ENCODE assay signal across 27 cellular contexts in the genomic region with DNA sequence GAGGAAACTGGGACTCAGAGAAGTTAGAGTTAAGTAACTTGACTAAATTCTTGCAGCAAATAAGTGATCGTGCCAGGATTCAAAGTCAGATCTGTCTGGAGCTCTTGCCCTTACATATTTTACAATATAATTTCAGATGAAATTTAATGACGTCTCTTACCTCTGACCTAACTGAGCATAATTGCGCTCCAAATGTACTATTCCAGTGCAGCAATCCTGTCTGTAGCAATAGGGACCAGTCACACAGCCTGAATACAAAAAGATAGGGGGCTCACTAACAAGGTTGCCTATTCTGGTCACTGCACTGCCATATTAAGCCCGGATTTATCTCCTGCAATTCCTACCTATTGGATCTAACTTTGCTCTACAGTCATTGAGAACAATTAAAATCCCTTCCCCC.
"Had no signal": no experiment of that assay in that cellular context is flagged by ENCODE, and none has a peak within 500 bp of the region (broad histone marks: within the 10 kb centered on the region; RNA-seq: fewer than 3 reads in every experiment).

No MANE protein-coding gene starts in this region.

- H3K4me3 ChIP-seq: lung, mucosa of descending colon, neural progenitor cell, psoas muscle, right atrium auricular region, right lobe of liver, smooth muscle cell, transverse colon, upper lobe of left lung, vagina had no signal

- H3K9me3 ChIP-seq: mucosa of descending colon, neutrophil, psoas muscle, right atrium auricular region, right lobe of liver, transverse colon, upper lobe of left lung, vagina had no signal

- DNase-seq: hypothalamus; immature natural killer cell; islet precursor cell; mesendoderm; mucosa of descending colon; naive thymus-derived CD4-positive, alpha-beta T cell; nephron progenitor cell; occipital lobe; psoas muscle; right lobe of liver; stimulated activated CD4-positive, alpha-beta T cell treated with anti-CD3 and anti-CD28 coated beads, Interleukin-1b, Interleukin-23, amount 100 ng/mL, for 48 hours; stimulated activated CD4-positive, alpha-beta T cell treated with anti-CD3 and anti-CD28 coated beads, Interleukin-2, amount 100 ng/mL, for 48 hours; stimulated activated CD4-positive, alpha-beta T cell treated with anti-CD3 and anti-CD28 coated beads, Interleukin-4, amount 100 ng/mL, for 4 hours; stimulated activated CD8-positive, alpha-beta memory T cell treated with anti-CD3 and anti-CD28 coated beads, Interleukin-4, amount 100 ng/mL, for 48 hours; stimulated activated naive CD4-positive, alpha-beta T cell treated with Interleukin-2 at 50 U/mL for 16 hours; stimulated activated naive CD8-positive, alpha-beta T cell treated with anti-CD3 and anti-CD28 coated beads, Interleukin-15, amount 100 ng/mL, for 72 hours; substantia nigra; transverse colon; upper lobe of left lung had no signal

- ATAC-seq: mucosa of descending colon; naive thymus-derived CD4-positive, alpha-beta T cell; stimulated activated memory B cell treated with anti-CD40 and anti-IgM and Interleukin-4, amounts not matched to agents 10 μg/mL and 1 μg/mL and 100 μg/mL, for 72 hours; stimulated activated naive CD8-positive, alpha-beta T cell treated with anti-CD3 and anti-CD28 coated beads, Interleukin-15, amount 100 ng/mL, for 72 hours had no signal

- H3K36me3 ChIP-seq: neural progenitor cell, neutrophil, right atrium auricular region, right lobe of liver, transverse colon, upper lobe of left lung, vagina had no signal

- H3K27ac ChIP-seq: neural progenitor cell, neutrophil, parathyroid adenoma, psoas muscle, right atrium auricular region, right lobe of liver, transverse colon, upper lobe of left lung, vagina had no signal

- H3K4me1 ChIP-seq: parathyroid adenoma, psoas muscle, upper lobe of left lung, vagina had no signal

- H3K9ac ChIP-seq: neural progenitor cell, parathyroid adenoma had no signal

- H3K27me3 ChIP-seq: neural progenitor cell, neutrophil, right atrium auricular region, right lobe of liver, transverse colon, upper lobe of left lung, vagina had no signal
